Comparison of ENCODE assay signal across 9 cellular contexts in the genomic region with DNA sequence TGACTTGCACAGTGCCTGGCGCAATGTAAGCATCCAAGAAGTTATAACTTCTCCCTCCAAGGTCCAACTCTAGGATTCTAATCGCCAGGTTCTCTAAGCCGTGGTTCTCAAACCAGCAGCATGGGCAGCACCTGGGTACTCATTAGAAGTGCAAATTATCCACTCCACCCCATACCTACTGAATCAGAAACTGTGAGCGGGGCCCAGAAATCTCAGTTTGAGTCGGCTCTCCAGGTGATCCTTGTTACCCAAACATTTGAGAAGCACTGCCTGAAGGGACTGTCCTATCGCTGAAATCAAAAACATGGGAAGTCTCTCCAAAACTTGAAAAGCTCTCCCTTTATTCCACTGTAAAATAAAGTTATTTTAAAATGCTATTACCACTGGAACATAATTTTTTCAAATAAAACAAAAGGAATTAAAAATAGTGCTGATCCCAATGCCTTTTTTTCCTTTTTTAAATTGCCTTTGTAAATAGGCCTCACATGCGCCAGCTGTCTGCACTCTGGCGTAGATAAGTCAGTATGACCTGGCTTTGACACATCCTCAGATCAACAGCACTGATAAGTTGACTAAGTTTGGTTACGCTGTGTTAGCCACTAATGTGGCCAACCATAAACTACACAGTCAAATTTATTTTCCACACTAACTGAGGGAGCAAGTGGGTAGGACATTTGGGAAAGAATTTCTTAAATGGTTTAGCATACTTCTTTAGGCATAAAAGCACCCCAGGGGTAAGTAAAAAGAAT. TPM values are rescaled to one million over a fixed set of nuclear protein-coding genes. Genes with fewer than 3 reads are reported as not detected.
DNase-seq lines count a peak whose midpoint lies in the region; ATAC-seq, FAIRE-seq and TF ChIP-seq lines count a peak whose summit lies in the region.
"Had no signal": no experiment of that assay in that cellular context is flagged by ENCODE, and none has a peak within 500 bp of the region (broad histone marks: within the 10 kb centered on the region; RNA-seq: fewer than 3 reads in every experiment).

No MANE protein-coding gene starts in this region.

- ATAC-seq in naive thymus-derived CD4-positive, alpha-beta T cell = peak; percentile 93
- no peak for ATAC-seq in WTC11

- no peak overlapping the region for H3K4me3 ChIP-seq in GM06990 (replicated peaks; ENCODE audit: low read depth, low read length)
- no peak overlapping the region for H3K4me3 ChIP-seq in adipocyte (ENCODE audit: low read length)
- H3K4me3 ChIP-seq in naive thymus-derived CD4-positive, alpha-beta T cell (ENCODE audit: low read length) = peak overlapping the region; percentile 18

- peak overlapping the region; percentile 7 to 89 (median 65) for H3K27ac Mint-ChIP-seq in naive thymus-derived CD4-positive, alpha-beta T cell
- no peak overlapping the region for H3K27ac Mint-ChIP-seq in WTC11

- no peaks in the 10 kb centered on the region for H3K27me3 Mint-ChIP-seq in naive thymus-derived CD4-positive, alpha-beta T cell
- H3K27me3 Mint-ChIP-seq in WTC11 (ENCODE audit: low read depth) = no peaks in the 10 kb centered on the region; the same call in 1 of the 2 replicates

- no peak overlapping the region for H3K9ac ChIP-seq in adipocyte (ENCODE audit: low read length)

- peaks cover 25 to 31% (median 28%) of the 10 kb centered on the region in 7 donors for H3K4me1 Mint-ChIP-seq in naive thymus-derived CD4-positive, alpha-beta T cell
- H3K4me1 Mint-ChIP-seq in WTC11 = no peaks in the 10 kb centered on the region

- H3K4me1 ChIP-seq in adipocyte (ENCODE audit: control insufficient read depth, insufficient read depth, low read length) = peaks cover 2% of the 10 kb centered on the region
- peaks cover 26 to 35% of the 10 kb centered on the region in 2 donors for H3K4me1 ChIP-seq in naive thymus-derived CD4-positive, alpha-beta T cell (ENCODE audit: control insufficient read depth in 2 of 2, insufficient read depth in 2 of 2, low read length in 2 of 2)

- peaks cover 0 to 4% (median 0%) of the 10 kb centered on the region in 11 donors for H3K9me3 Mint-ChIP-seq in naive thymus-derived CD4-positive, alpha-beta T cell
- H3K9me3 Mint-ChIP-seq in WTC11 = no peaks in the 10 kb centered on the region

- H3K27ac ChIP-seq in naive thymus-derived CD4-positive, alpha-beta T cell (ENCODE audit: low read depth, low read length) = no peak overlapping the region

- H3K36me3 ChIP-seq in GM06990 (ENCODE audit: control insufficient read depth, insufficient read depth, low read length) (no peaks in the 10 kb centered on the region), adipocyte (ENCODE audit: control insufficient read depth, insufficient read depth, low read length, severe bottlenecking) (no peaks in the 10 kb centered on the region)
- no peaks in the 10 kb centered on the region for H3K36me3 ChIP-seq in naive thymus-derived CD4-positive, alpha-beta T cell (ENCODE audit: control insufficient read depth in 2 of 3, insufficient read depth in 3 of 3, low read length in 3 of 3)

- intact Hi-C loops in naive thymus-derived CD4-positive, alpha-beta T cell (cut with micrococcal nuclease) = loop anchor here in 1 of 2 donors (1.0 to 10.0 kb wide), 3 partner anchors 9 to 988 kb away; a partner anchor contains a TSS

- no peak for FAIRE-seq in HTR-8/SVneo (lab: Jason Lieb, UNC)

- H3K36me3 Mint-ChIP-seq in naive thymus-derived CD4-positive, alpha-beta T cell = no peaks in the 10 kb centered on the region
- H3K36me3 Mint-ChIP-seq in WTC11 = no peaks in the 10 kb centered on the region

- POLR2A ChIA-PET in naive thymus-derived CD4-positive, alpha-beta T cell (lab: Charles Lee) = interaction anchor here (0.7 to 3.1 kb wide), 3 partner anchors 9 to 116 kb away, joined by 3 to 18 read pairs (median 3); a partner anchor contains a TSS
- POLR2A ChIA-PET in WTC11 (lab: Charles Lee) = no interaction called here

- no peaks in the 10 kb centered on the region for H3K9me3 ChIP-seq in adipocyte (ENCODE audit: control insufficient read depth, low read length)
- H3K9me3 ChIP-seq in naive thymus-derived CD4-positive, alpha-beta T cell (ENCODE audit: control insufficient read depth in 2 of 3, low read length in 3 of 3) = no peaks in the 10 kb centered on the region

- peak overlapping the region in 9 of 10 donors; percentile 5 to 78 (median 69) for H3K4me3 Mint-ChIP-seq in naive thymus-derived CD4-positive, alpha-beta T cell
- no peak overlapping the region for H3K4me3 Mint-ChIP-seq in WTC11

- DNase-seq in GM06990 (ENCODE audit: extremely low read depth, insufficient read length) (peak; percentile 8), M059J (ENCODE audit: low read depth) (peak; percentile 93), adipocyte (ENCODE audit: low read depth) (peak; percentile 64), HTR-8/SVneo (ENCODE audit: insufficient read length, low spot score) (no peak), DMS153 treated with DMSO at 0.1 percent for 48 hours (lab: John Stamatoyannopoulos, UW; ENCODE audit: unreplicated experiment) (no peak), NCI-H748 (lab: John Stamatoyannopoulos, UW; ENCODE audit: unreplicated experiment) (no peak), WTC11 (ENCODE audit: low spot score) (no peak)
- peak in 1 of 9 donors; percentile 47 for DNase-seq in naive thymus-derived CD4-positive, alpha-beta T cell

- H3K27me3 ChIP-seq in GM06990 (replicated peaks; ENCODE audit: control insufficient read depth, insufficient read depth, low read length) = no peaks in the 10 kb centered on the region; the same call in 1 of the 2 replicates
- H3K27me3 ChIP-seq in adipocyte (replicated peaks; ENCODE audit: control insufficient read depth, insufficient read depth, low read length) = no peaks in the 10 kb centered on the region
- H3K27me3 ChIP-seq in naive thymus-derived CD4-positive, alpha-beta T cell (ENCODE audit: control insufficient read depth in 2 of 2, insufficient read depth in 2 of 2, low read length in 2 of 2) = no peaks in the 10 kb centered on the region

- CTCF ChIA-PET in naive thymus-derived CD4-positive, alpha-beta T cell (lab: Charles Lee) = interaction anchor here (0.8 kb wide), 1 partner anchor 15 kb away, joined by 3 read pairs; no protein-coding TSS in a partner anchor
- CTCF ChIA-PET in WTC11 (lab: Charles Lee) = interaction anchor here (0.7 to 0.8 kb wide), 2 partner anchors 118 to 415 kb away, joined by 3 read pairs; no protein-coding TSS in a partner anchor

- TF ChIP-seq CTCF in GM06990 (IDR thresholded peaks at IDR 0.05; ENCODE audit: insufficient read depth, low read length, poor library complexity, severe bottlenecking) (no peak), WTC11 (IDR thresholded peaks at IDR 0.05) (no peak)

TF ChIP-seq in WTC11, 78 proteins besides CTCF, POLR2A, EP300 and RAD21 (continues in another document):
- TF ChIP-seq TEAD1 (CRISPR knock-in tag; IDR thresholded peaks at IDR 0.05) (no peak), RORB (CRISPR knock-in tag; IDR thresholded peaks at IDR 0.05) (no peak), SMAD4 (CRISPR knock-in tag; IDR thresholded peaks at IDR 0.05) (no peak), SP1 (CRISPR knock-in tag; conservative IDR thresholded peaks at IDR 0.05) (no peak), ZNF138 (CRISPR knock-in tag; conservative IDR thresholded peaks at IDR 0.05) (no peak), NFATC4 (CRISPR knock-in tag; IDR thresholded peaks at IDR 0.05) (no peak)
- TF ChIP-seq, protein P1, sequence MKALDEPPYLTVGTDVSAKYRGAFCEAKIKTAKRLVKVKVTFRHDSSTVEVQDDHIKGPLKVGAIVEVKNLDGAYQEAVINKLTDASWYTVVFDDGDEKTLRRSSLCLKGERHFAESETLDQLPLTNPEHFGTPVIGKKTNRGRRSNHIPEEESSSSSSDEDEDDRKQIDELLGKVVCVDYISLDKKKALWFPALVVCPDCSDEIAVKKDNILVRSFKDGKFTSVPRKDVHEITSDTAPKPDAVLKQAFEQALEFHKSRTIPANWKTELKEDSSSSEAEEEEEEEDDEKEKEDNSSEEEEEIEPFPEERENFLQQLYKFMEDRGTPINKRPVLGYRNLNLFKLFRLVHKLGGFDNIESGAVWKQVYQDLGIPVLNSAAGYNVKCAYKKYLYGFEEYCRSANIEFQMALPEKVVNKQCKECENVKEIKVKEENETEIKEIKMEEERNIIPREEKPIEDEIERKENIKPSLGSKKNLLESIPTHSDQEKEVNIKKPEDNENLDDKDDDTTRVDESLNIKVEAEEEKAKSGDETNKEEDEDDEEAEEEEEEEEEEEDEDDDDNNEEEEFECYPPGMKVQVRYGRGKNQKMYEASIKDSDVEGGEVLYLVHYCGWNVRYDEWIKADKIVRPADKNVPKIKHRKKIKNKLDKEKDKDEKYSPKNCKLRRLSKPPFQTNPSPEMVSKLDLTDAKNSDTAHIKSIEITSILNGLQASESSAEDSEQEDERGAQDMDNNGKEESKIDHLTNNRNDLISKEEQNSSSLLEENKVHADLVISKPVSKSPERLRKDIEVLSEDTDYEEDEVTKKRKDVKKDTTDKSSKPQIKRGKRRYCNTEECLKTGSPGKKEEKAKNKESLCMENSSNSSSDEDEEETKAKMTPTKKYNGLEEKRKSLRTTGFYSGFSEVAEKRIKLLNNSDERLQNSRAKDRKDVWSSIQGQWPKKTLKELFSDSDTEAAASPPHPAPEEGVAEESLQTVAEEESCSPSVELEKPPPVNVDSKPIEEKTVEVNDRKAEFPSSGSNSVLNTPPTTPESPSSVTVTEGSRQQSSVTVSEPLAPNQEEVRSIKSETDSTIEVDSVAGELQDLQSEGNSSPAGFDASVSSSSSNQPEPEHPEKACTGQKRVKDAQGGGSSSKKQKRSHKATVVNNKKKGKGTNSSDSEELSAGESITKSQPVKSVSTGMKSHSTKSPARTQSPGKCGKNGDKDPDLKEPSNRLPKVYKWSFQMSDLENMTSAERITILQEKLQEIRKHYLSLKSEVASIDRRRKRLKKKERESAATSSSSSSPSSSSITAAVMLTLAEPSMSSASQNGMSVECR (CRISPR knock-in tag; IDR thresholded peaks at IDR 0.05; ENCODE audit: borderline replicate concordance) = no peak
- TF ChIP-seq, protein P2, sequence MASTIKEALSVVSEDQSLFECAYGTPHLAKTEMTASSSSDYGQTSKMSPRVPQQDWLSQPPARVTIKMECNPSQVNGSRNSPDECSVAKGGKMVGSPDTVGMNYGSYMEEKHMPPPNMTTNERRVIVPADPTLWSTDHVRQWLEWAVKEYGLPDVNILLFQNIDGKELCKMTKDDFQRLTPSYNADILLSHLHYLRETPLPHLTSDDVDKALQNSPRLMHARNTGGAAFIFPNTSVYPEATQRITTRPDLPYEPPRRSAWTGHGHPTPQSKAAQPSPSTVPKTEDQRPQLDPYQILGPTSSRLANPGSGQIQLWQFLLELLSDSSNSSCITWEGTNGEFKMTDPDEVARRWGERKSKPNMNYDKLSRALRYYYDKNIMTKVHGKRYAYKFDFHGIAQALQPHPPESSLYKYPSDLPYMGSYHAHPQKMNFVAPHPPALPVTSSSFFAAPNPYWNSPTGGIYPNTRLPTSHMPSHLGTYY (CRISPR knock-in tag; IDR thresholded peaks at IDR 0.05) = no peak

RNA-seq across cellular contexts. Expression of a gene that starts 8.4 kb away (rescaled TPM):
- 21.5 and 27.8 TPM in 2 replicates for total RNA-seq in M059J (2014; rRNA removed; shearing (Covaris generic))
- 10 to 100 TPM; 23.8 to 64.0 (median 47.8) TPM for total RNA-seq in naive thymus-derived CD4-positive, alpha-beta T cell
- polyA plus RNA-seq in naive thymus-derived CD4-positive, alpha-beta T cell = 10 to 100 TPM; 54.3 to 70.3 TPM
- total RNA-seq in WTC11 (2021) = 29.3 to 32.7 TPM (median 31.1 TPM) in 3 replicates

RNA-seq across cellular contexts. Expression of a gene that starts 49.1 kb away (rescaled TPM):
- total RNA-seq in M059J (2014; rRNA removed; shearing (Covaris generic)) = 18.4 and 27.5 TPM in 2 replicates
- total RNA-seq in naive thymus-derived CD4-positive, alpha-beta T cell = 1 to 10 TPM in 1 of 5 experiments, under 1 TPM in 1, not detected in 3; 0.11 to 1.4 TPM
- not detected for polyA plus RNA-seq in naive thymus-derived CD4-positive, alpha-beta T cell
- 2.8 to 5.2 TPM (median 3.9 TPM) in 3 replicates for total RNA-seq in WTC11 (2021)
- total RNA-seq: activated CD8-positive, alpha-beta memory T cell treated with anti-CD3 and anti-CD28 coated beads for 36 hours had no signal

Comparison
In these comparisons a context has a peak if more than half of its experiments do, and no peak if none do; other contexts are left out.
1. DNase-seq: peak in GM06990 (single experiment), M059J (single experiment) and adipocyte (single experiment); none in HTR-8/SVneo (single experiment), DMS153 treated with DMSO at 0.1 percent for 48 hours (single experiment), NCI-H748 (single experiment) and WTC11 (single experiment).